9 cellular contexts compared by ENCODE assay signal in genomic region chr6:150301871-150302800, GRCh38.
DNase-seq lines count a peak whose midpoint lies in the region; ATAC-seq and TF ChIP-seq lines count a peak whose summit lies in the region.
"Had no signal": no experiment of that assay in that cellular context is flagged by ENCODE, and none has a peak within 500 bp of the region (broad histone marks: within the 10 kb centered on the region; RNA-seq: fewer than 3 reads in every experiment).

No MANE protein-coding gene starts in this region.

- H3K27me3 ChIP-seq in IMR-90 (ENCODE audit: control insufficient read depth, insufficient read depth, low read length) = peaks cover 5% of the 10 kb centered on the region

- no peaks in the 10 kb centered on the region for H3K79me1 ChIP-seq in IMR-90 (ENCODE audit: low read depth in 1 of 2, low read length in 2 of 2)

- no peak overlapping the region for H2BK5ac ChIP-seq in IMR-90 (ENCODE audit: low read depth, low read length, poor library complexity, severe bottlenecking)

- H3K9me3 ChIP-seq in IMR-90 (ENCODE audit: control insufficient read depth, insufficient read depth, low read length) = peaks cover 6% of the 10 kb centered on the region

- CTCF ChIA-PET in IMR-90 (lab: Yijun Ruan, JAX) = no interaction called here

- dilution Hi-C loops in IMR-90 (cut with HindIII; ENCODE audit: low sequenced_read_pairs, unreplicated experiment) = no loop called here

- TF ChIP-seq CTCF in IMR-90 (conservative IDR thresholded peaks at IDR 0.05; ENCODE audit: low read depth, low read length) = no peak

- H4K5ac ChIP-seq in IMR-90 (ENCODE audit: low read depth, low read length) = no peak overlapping the region

- H2BK20ac ChIP-seq in IMR-90 (ENCODE audit: low read depth, low read length) = no peak overlapping the region

- H3K36me3 ChIP-seq in IMR-90 (ENCODE audit: control insufficient read depth, insufficient read depth, low read length) = no peaks in the 10 kb centered on the region

- no peak for TF ChIP-seq RAD21 in IMR-90 (IDR thresholded peaks at IDR 0.05; ENCODE audit: low read length)

- in situ Hi-C loops in IMR-90 (cut with MboI; ENCODE audit: low sequenced_read_pairs) = no loop called here
- in situ Hi-C loops in G401 (cut with HindIII; ENCODE audit: low sequenced_read_pairs) = no loop called here

- H3K4me3 ChIP-seq in IMR-90 (ENCODE audit: insufficient read depth, low read depth, low read length) = no peak overlapping the region
- H3K4me3 ChIP-seq: skin epidermis had no signal

- no peak overlapping the region for H3K4me2 ChIP-seq in IMR-90 (ENCODE audit: low read depth, low read length)

- DNase-seq in CD1c-positive myeloid dendritic cell (ENCODE audit: extremely low spot score) (peak; percentile 13), IMR-90 (peak; percentile 58), fibroblast of the conjunctiva (ENCODE audit: low read depth) (peak; percentile 28), NCI-H2107 (lab: John Stamatoyannopoulos, UW) (no peak), G401 (ENCODE audit: low spot score) (no peak), KG1 (lab: John Stamatoyannopoulos, UW) (no peak), NCI-H128 (lab: John Stamatoyannopoulos, UW; ENCODE audit: unreplicated experiment) (no peak)

- no peaks in the 10 kb centered on the region for H3K9me1 ChIP-seq in IMR-90 (ENCODE audit: insufficient read depth, low read length)

- TF ChIP-seq POLR2A in IMR-90 (IDR thresholded peaks at IDR 0.05; ENCODE audit: low read depth, low read length) = no peak

- no peak overlapping the region for H2BK15ac ChIP-seq in IMR-90 (ENCODE audit: low read depth, low read length)

- WGBS in IMR-90 (ENCODE audit: extremely low coverage in 2 of 2, insufficient read length in 1 of 2), 2 experiments = 40% methylated on average over 4 of the region's 6 CpGs; no CpG with 5 or more reads in 1 of the 2 experiments

- H4K20me1 ChIP-seq in IMR-90 (ENCODE audit: insufficient read depth, low read length) = no peaks in the 10 kb centered on the region

- H2AK9ac ChIP-seq in IMR-90 (replicated peaks; ENCODE audit: low read depth, low read length, poor library complexity) = no peak overlapping the region

- BruUV-seq in IMR-90 (replicated peaks; lab: Mats Ljungman, UMichigan) = no TSS peak

- no peak overlapping the region for H4K8ac ChIP-seq in IMR-90 (ENCODE audit: low read depth in 2 of 2, low read length in 2 of 2)

- no peak overlapping the region for H3K56ac ChIP-seq in IMR-90 (ENCODE audit: extremely low read depth, insufficient read depth, low read length)

- H3K14ac ChIP-seq in IMR-90 (replicated peaks; ENCODE audit: low read depth, low read length) = no peak overlapping the region

- H3K27ac ChIP-seq in IMR-90 (ENCODE audit: insufficient read depth, low read length) = no peak overlapping the region

- no peak overlapping the region for H2AK5ac ChIP-seq in IMR-90 (ENCODE audit: low read depth, low read length)

- POLR2A ChIA-PET in IMR-90 (lab: Charles Lee; ENCODE audit: unreplicated experiment) = no interaction called here

- no peak overlapping the region for H2BK120ac ChIP-seq in IMR-90 (ENCODE audit: low read depth, low read length)

- intact Hi-C loops in IMR-90 (cut with micrococcal nuclease) = no loop called here

- no peak overlapping the region for H3K18ac ChIP-seq in IMR-90 (ENCODE audit: low read depth, low read length)

- no peak overlapping the region for H2AFZ ChIP-seq in IMR-90 (replicated peaks; ENCODE audit: low read length, poor library complexity)

- no peak overlapping the region for H3K9ac ChIP-seq in IMR-90 (ENCODE audit: low read depth, low read length)

- H3K4ac ChIP-seq in IMR-90 (ENCODE audit: low read depth, low read length) = no peak overlapping the region

- no peak overlapping the region for H4K91ac ChIP-seq in IMR-90 (ENCODE audit: insufficient read depth, low read depth, low read length)

- ATAC-seq in GM19463 (IDR thresholded peaks at IDR 0.05; ENCODE audit: unreplicated experiment) (peak; percentile 94), IMR-90 (ENCODE audit: low read depth) (peak; percentile 44; the same call in 1 of the 2 replicates)

- H3K4me1 ChIP-seq in IMR-90 (ENCODE audit: control insufficient read depth, insufficient read depth, low read length) = no peaks in the 10 kb centered on the region

- H3K23ac ChIP-seq in IMR-90 (ENCODE audit: low read depth, low read length) = no peak overlapping the region

TF ChIP-seq in IMR-90, 13 proteins besides CTCF, POLR2A, EP300 and RAD21:
- TF ChIP-seq RFX5 (IDR thresholded peaks at IDR 0.05; ENCODE audit: low read depth, low read length) (no peak), FOS (IDR thresholded peaks at IDR 0.05; ENCODE audit: low read depth, low read length) (peak; percentile 74; the same call in 1 of the 2 replicates)

Comparison
In these comparisons a context has a peak if more than half of its experiments do, and no peak if none do; other contexts are left out.
1. DNase-seq: peak in CD1c-positive myeloid dendritic cell (single experiment), IMR-90 (single experiment) and fibroblast of the conjunctiva (single experiment); none in NCI-H2107 (single experiment), G401 (single experiment), KG1 (single experiment) and NCI-H128 (single experiment).